Comparison of ENCODE assay signal across 1 cellular context in genomic region chr6:150580489-150580888, GRCh38.
A peak's percentile ranks its signal among the peaks of the same experiment; 100 is the strongest.
TF ChIP-seq lines count a peak whose summit lies in the region.

No MANE protein-coding gene starts in this region.

TF ChIP-seq in HEK293, 187 proteins besides CTCF, POLR2A, EP300 and RAD21 (continued from another document):
- TF ChIP-seq, protein P1, sequence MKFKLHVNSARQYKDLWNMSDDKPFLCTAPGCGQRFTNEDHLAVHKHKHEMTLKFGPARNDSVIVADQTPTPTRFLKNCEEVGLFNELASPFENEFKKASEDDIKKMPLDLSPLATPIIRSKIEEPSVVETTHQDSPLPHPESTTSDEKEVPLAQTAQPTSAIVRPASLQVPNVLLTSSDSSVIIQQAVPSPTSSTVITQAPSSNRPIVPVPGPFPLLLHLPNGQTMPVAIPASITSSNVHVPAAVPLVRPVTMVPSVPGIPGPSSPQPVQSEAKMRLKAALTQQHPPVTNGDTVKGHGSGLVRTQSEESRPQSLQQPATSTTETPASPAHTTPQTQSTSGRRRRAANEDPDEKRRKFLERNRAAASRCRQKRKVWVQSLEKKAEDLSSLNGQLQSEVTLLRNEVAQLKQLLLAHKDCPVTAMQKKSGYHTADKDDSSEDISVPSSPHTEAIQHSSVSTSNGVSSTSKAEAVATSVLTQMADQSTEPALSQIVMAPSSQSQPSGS (tag by site-specific recombination; IDR thresholded peaks at IDR 0.05; ENCODE audit: low read depth), result peak; percentile 55; the same call in 1 of the 2 replicates
- TF ChIP-seq ZNF514 (tag by site-specific recombination; IDR thresholded peaks at IDR 0.05) (no peak), ZNF501 (tag by site-specific recombination; IDR thresholded peaks at IDR 0.05) (no peak), ZNF433 (tag by site-specific recombination; IDR thresholded peaks at IDR 0.05; ENCODE audit: low read depth) (no peak), ZNF776 (tag by site-specific recombination; IDR thresholded peaks at IDR 0.05; ENCODE audit: borderline replicate concordance) (no peak), ZXDB (tag by site-specific recombination; IDR thresholded peaks at IDR 0.05) (no peak), ZNF777 (tag by site-specific recombination; IDR thresholded peaks at IDR 0.05; ENCODE audit: borderline replicate concordance) (no peak), KLF17 (tag by site-specific recombination; IDR thresholded peaks at IDR 0.05) (no peak), MYNN (tag by site-specific recombination; IDR thresholded peaks at IDR 0.05; ENCODE audit: borderline replicate concordance) (no peak), ZNF629 (tag by site-specific recombination; IDR thresholded peaks at IDR 0.05) (peak; percentile 69), ZNF529 (tag by site-specific recombination; IDR thresholded peaks at IDR 0.05; ENCODE audit: insufficient replicate concordance) (no peak), ZNF223 (tag by site-specific recombination; IDR thresholded peaks at IDR 0.05) (no peak), ZNF548 (tag by site-specific recombination; IDR thresholded peaks at IDR 0.05) (no peak), ZNF324 (tag by site-specific recombination; IDR thresholded peaks at IDR 0.05) (no peak), SCRT2 (tag by site-specific recombination; IDR thresholded peaks at IDR 0.05) (no peak), ZNF658 (tag by site-specific recombination; IDR thresholded peaks at IDR 0.05) (no peak), KLF9 (tag by site-specific recombination; IDR thresholded peaks at IDR 0.05; ENCODE audit: low read depth) (no peak), KLF16 (tag by site-specific recombination; IDR thresholded peaks at IDR 0.05) (no peak), ZNF266 (tag by site-specific recombination; IDR thresholded peaks at IDR 0.05; ENCODE audit: low read depth) (no peak), ZNF621 (tag by site-specific recombination; IDR thresholded peaks at IDR 0.05) (no peak), INSM2 (tag by site-specific recombination; IDR thresholded peaks at IDR 0.05) (peak; percentile 42; the same call in 1 of the 2 replicates), HOXA7 (CRISPR knock-in tag; IDR thresholded peaks at IDR 0.05; ENCODE audit: borderline replicate concordance) (no peak), ZBTB21 (tag by site-specific recombination; IDR thresholded peaks at IDR 0.05) (0 out of 2 replicates have a peak, but pooled peaks have one; percentile 20), PRDM2 (tag by site-specific recombination; IDR thresholded peaks at IDR 0.05; ENCODE audit: borderline replicate concordance) (no peak), ZNF473 (tag by site-specific recombination; IDR thresholded peaks at IDR 0.05) (no peak), ZNF404 (tag by site-specific recombination; IDR thresholded peaks at IDR 0.05) (no peak), ZNF2 (tag by site-specific recombination; IDR thresholded peaks at IDR 0.05) (no peak)
